ENCODE assay signal across 1 cellular context in genomic region chr5:177452688-177453638, GRCh38.
A peak's percentile ranks its signal among the peaks of the same experiment; 100 is the strongest.
TF ChIP-seq lines count a peak whose summit lies in the region.

No MANE protein-coding gene starts in this region.

TF ChIP-seq in SK-N-SH, 30 proteins besides CTCF, POLR2A, EP300 and RAD21:
- TF ChIP-seq GATA2 (CRISPR knock-in tag; IDR thresholded peaks at IDR 0.05) (peak; percentile 44; the same call in 1 of the 2 replicates), SMC3 (IDR thresholded peaks at IDR 0.05; ENCODE audit: low read depth, low read length) (peak; percentile 18; the same call in 1 of the 2 replicates), CHD2 (IDR thresholded peaks at IDR 0.05; ENCODE audit: low read length, partially characterized antibody) (no peak), MEF2A (IDR thresholded peaks at IDR 0.05; ENCODE audit: borderline replicate concordance, low read depth) (no peak), ELF1 (IDR thresholded peaks at IDR 0.05) (no peak), FOXM1 (IDR thresholded peaks at IDR 0.05; ENCODE audit: low read depth) (no peak), MXI1 (IDR thresholded peaks at IDR 0.05; ENCODE audit: low read depth, low read length) (peak; percentile 85)
TF ChIP-seq in SK-N-SH: peak in this region for 3.
